ENCODE assay signal across 18 cellular contexts in the genomic region with DNA sequence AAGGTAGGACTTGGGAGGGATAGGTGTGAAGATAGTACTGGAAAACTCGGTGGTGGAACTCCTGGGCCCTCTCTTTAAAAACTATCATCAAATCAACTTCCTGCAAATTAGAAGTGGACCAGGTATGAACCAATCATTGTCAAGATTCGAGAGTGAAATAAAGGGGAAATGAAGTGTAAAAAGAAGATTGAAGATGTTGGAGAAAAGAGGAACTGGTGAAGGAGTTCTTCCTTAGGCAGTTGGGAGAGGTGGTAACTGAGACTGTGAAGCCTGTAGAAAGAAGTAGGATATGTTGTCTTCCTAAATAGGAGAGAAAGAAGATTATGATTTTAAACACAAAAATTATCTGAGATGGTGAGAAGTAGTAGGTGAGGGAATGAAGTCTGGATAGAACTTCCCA.
A peak's percentile ranks its signal among the peaks of the same experiment; 100 is the strongest.
DNase-seq lines count a peak whose midpoint lies in the region; ATAC-seq lines count a peak whose summit lies in the region.
"Had no signal": no experiment of that assay in that cellular context is flagged by ENCODE, and none has a peak within 500 bp of the region (broad histone marks: within the 10 kb centered on the region; RNA-seq: fewer than 3 reads in every experiment).

No MANE protein-coding gene starts in this region.

- H3K4me1 Mint-ChIP-seq in central memory CD8-positive, alpha-beta T cell, result peaks cover 9% of the 10 kb centered on the region
- H3K4me1 Mint-ChIP-seq: CD14-positive monocyte had no signal

- H3K27me3 Mint-ChIP-seq in central memory CD8-positive, alpha-beta T cell, result no peaks in the 10 kb centered on the region
- H3K27me3 Mint-ChIP-seq: CD4-positive, alpha-beta memory T cell had no signal

- ATAC-seq in central memory CD8-positive, alpha-beta T cell (replicated peaks; ENCODE audit: extremely low read depth, poor library complexity, severe bottlenecking), result no peak
- ATAC-seq in GM19397 (IDR thresholded peaks at IDR 0.05; ENCODE audit: unreplicated experiment), result no peak
- ATAC-seq: HCT116 had no signal

- DNase-seq in NOMO-1 treated with DMSO at 0.1 percent for 48 hours (lab: John Stamatoyannopoulos, UW; ENCODE audit: unreplicated experiment) (peak; percentile 16), NOMO-1 treated with dmso at 0.1 percent for 144 hours (lab: John Stamatoyannopoulos, UW; ENCODE audit: unreplicated experiment) (no peak), Kasumi-1 (lab: John Stamatoyannopoulos, UW) (peak; percentile 10 to 38), OCI-M1 (lab: John Stamatoyannopoulos, UW) (peak; percentile 0), SHP77 treated with DMSO at 0.1 percent for 48 hours (lab: John Stamatoyannopoulos, UW) (no peak)
- DNase-seq in central memory CD8-positive, alpha-beta T cell (ENCODE audit: low spot score in 2 of 2), result no peak
- no peak for DNase-seq in stimulated activated CD4-positive, alpha-beta T cell treated with anti-CD3 and anti-CD28 coated beads, Interleukin-4, amount 100 ng/mL, for 1 hour
- DNase-seq: 8988T; CD4-positive, alpha-beta memory T cell; DMS153; DMS79; GDM1; GOT3; H7; HFFc6 had no signal

- H3K4me3 Mint-ChIP-seq in central memory CD8-positive, alpha-beta T cell, result no peak overlapping the region
- H3K4me3 Mint-ChIP-seq: CD14-positive monocyte; CD4-positive, alpha-beta memory T cell; HFFc6 had no signal

- H3K36me3 Mint-ChIP-seq in central memory CD8-positive, alpha-beta T cell (ENCODE audit: insufficient read depth), result no peaks in the 10 kb centered on the region
- H3K36me3 Mint-ChIP-seq: CD14-positive monocyte; CD4-positive, alpha-beta memory T cell had no signal

- peak overlapping the region; percentile 63 for H3K27ac Mint-ChIP-seq in central memory CD8-positive, alpha-beta T cell (ENCODE audit: low read depth)
- H3K27ac Mint-ChIP-seq: HFFc6 had no signal

- no peaks in the 10 kb centered on the region for H3K9me3 Mint-ChIP-seq in central memory CD8-positive, alpha-beta T cell
- H3K9me3 Mint-ChIP-seq: CD4-positive, alpha-beta memory T cell had no signal

Comparison
In these comparisons a context has a peak if more than half of its experiments do, and no peak if none do; other contexts are left out.
1. DNase-seq: peak in NOMO-1 treated with DMSO at 0.1 percent for 48 hours (single experiment), Kasumi-1 (2 of 2) and OCI-M1 (single experiment); none in NOMO-1 treated with dmso at 0.1 percent for 144 hours (single experiment), central memory CD8-positive, alpha-beta T cell (0 of 2), stimulated activated CD4-positive, alpha-beta T cell treated with anti-CD3 and anti-CD28 coated beads, Interleukin-4, amount 100 ng/mL, for 1 hour (single experiment) and SHP77 treated with DMSO at 0.1 percent for 48 hours (single experiment).